In genomic region chr2:64217198-64217869, GRCh38 we compare ENCODE assay signal across 13 cellular contexts.
"Had no signal": no experiment of that assay in that cellular context is flagged by ENCODE, and none has a peak within 500 bp of the region (broad histone marks: within the 10 kb centered on the region; RNA-seq: fewer than 3 reads in every experiment).

No MANE protein-coding gene starts in this region.

- H3K27me3 ChIP-seq: adrenal gland, esophagus squamous epithelium, right lobe of liver had no signal

- ATAC-seq: activated T-helper 17 cell treated with anti-CD3 and anti-CD28 coated beads, Interleukin-2, amount 50 U/mL, for 72 hours; right lobe of liver had no signal

- DNase-seq: activated CD4-positive, alpha-beta T cell treated with anti-CD3 and anti-CD28 coated beads, Interleukin-2, amount 50 U/mL, for 48 hours; activated naive CD4-positive, alpha-beta T cell treated with Interleukin-2 at 50 U/mL for 16 hours; adrenal gland; esophagus squamous epithelium; foreskin fibroblast; hippocampal formation; kidney; left ventricle myocardium inferior; right lobe of liver; SW 1271 had no signal

- H3K9me3 Mint-ChIP-seq: activated T-helper 17 cell treated with anti-CD3 and anti-CD28 coated beads, Interleukin-2, amount 50 U/mL, for 72 hours; T-helper 2 cell treated with Interferon-gamma antibody and Interleukin-4, amounts not matched to agents 5 μg/mL and 100 μg/mL, for 36 hours had no signal

- H3K27ac Mint-ChIP-seq: T-helper 2 cell treated with Interferon-gamma antibody and Interleukin-4, amounts not matched to agents 5 μg/mL and 100 μg/mL, for 36 hours had no signal

- H3K27ac ChIP-seq: adrenal gland, esophagus squamous epithelium, left ventricle myocardium inferior, right lobe of liver, thoracic aorta had no signal

- FAIRE-seq: kidney had no signal

- H3K36me3 ChIP-seq: adrenal gland, esophagus squamous epithelium, left ventricle myocardium inferior, right lobe of liver, thoracic aorta had no signal

- H3K9me3 ChIP-seq: adrenal gland, esophagus squamous epithelium, left ventricle myocardium inferior, right lobe of liver, thoracic aorta had no signal

- H3K27me3 Mint-ChIP-seq: activated T-helper 17 cell treated with anti-CD3 and anti-CD28 coated beads, Interleukin-2, amount 50 U/mL, for 72 hours had no signal

- H3K4me3 Mint-ChIP-seq: activated T-helper 17 cell treated with anti-CD3 and anti-CD28 coated beads, Interleukin-2, amount 50 U/mL, for 72 hours; T-helper 2 cell treated with Interferon-gamma antibody and Interleukin-4, amounts not matched to agents 5 μg/mL and 100 μg/mL, for 36 hours had no signal

- H3K4me3 ChIP-seq: adrenal gland, esophagus squamous epithelium, left ventricle myocardium inferior, right lobe of liver, thoracic aorta had no signal
